Comparison of ENCODE assay signal across 1 cellular context in genomic region chr17:29147228-29147627, GRCh38.
TF ChIP-seq lines count a peak whose summit lies in the region.
"Not testable (repeated sequence)": the region's sequence is repeated elsewhere in the genome, so short reads cannot be mapped to it uniquely, and the experiment has no call there.

No MANE protein-coding gene starts in this region.

TF ChIP-seq in K562, 482 proteins besides CTCF, POLR2A, EP300 and RAD21:
- TF ChIP-seq SMARCA4 (IDR thresholded peaks at IDR 0.05) (0 out of 2 replicates have a peak, but pooled peaks have one; percentile 24), JUN (IDR thresholded peaks at IDR 0.05; ENCODE audit: borderline replicate concordance, low read depth, low read length) (0 out of 2 replicates have a peak, but pooled peaks have one; percentile 39), ATF3 (IDR thresholded peaks at IDR 0.05) (peak; percentile 79), NR2C2 (tag; IDR thresholded peaks at IDR 0.05) (peak; percentile 33; the same call in 1 of the 2 replicates), TRIM24 (IDR thresholded peaks at IDR 0.05) (0 out of 4 replicates have a peak, but pooled peaks of 1 of the 2 experiments have one; percentile 4), SREBF1 (IDR thresholded peaks at IDR 0.05; ENCODE audit: borderline replicate concordance, low read depth, low read length) (peak; percentile 34; the same call in 1 of the 2 replicates), JUND (IDR thresholded peaks at IDR 0.05; ENCODE audit: borderline replicate concordance, low read depth, low read length) (peak; percentile 58; the same call in 1 of the 2 replicates), ZBTB40 (IDR thresholded peaks at IDR 0.05) (0 out of 2 replicates have a peak, but pooled peaks have one; percentile 12), SMARCA5 (IDR thresholded peaks at IDR 0.05) (peak; percentile 12; the same call in 1 of the 2 replicates), ARID1B (IDR thresholded peaks at IDR 0.05) (peak; percentile 38), DPF2 (IDR thresholded peaks at IDR 0.05) (0 out of 2 replicates have a peak, but pooled peaks have one; percentile 13), FOSL1 (tag; conservative IDR thresholded peaks at IDR 0.05) (peak; percentile 51; the same call in 1 of the 2 replicates)
- TF ChIP-seq JUN (CRISPR knock-in tag; IDR thresholded peaks at IDR 0.05; ENCODE audit: borderline replicate concordance); ATF3 (CRISPR knock-in tag; conservative IDR thresholded peaks at IDR 0.05); NR2C2 (CRISPR knock-in tag; IDR thresholded peaks at IDR 0.05); JUND (tag; IDR thresholded peaks at IDR 0.05; ENCODE audit: borderline replicate concordance, low read depth, low read length); ZBTB40 (CRISPR knock-in tag; IDR thresholded peaks at IDR 0.05): not testable (repeated sequence)
